Comparison of ENCODE assay signal across 8 cellular contexts in genomic region chr20:32538526-32538918, GRCh38. TPM values are rescaled to one million over a fixed set of nuclear protein-coding genes. Genes with fewer than 3 reads are reported as not detected.
DNase-seq lines count a peak whose midpoint lies in the region; ATAC-seq and TF ChIP-seq lines count a peak whose summit lies in the region.

No MANE protein-coding gene starts in this region.

- H3K4me3 ChIP-seq in HUES48 (ENCODE audit: low read depth, low read length) (no peak overlapping the region), WERI-Rb-1 (ENCODE audit: low read depth, low read length) (no peak overlapping the region), dorsolateral prefrontal cortex (peak overlapping the region in 5 of 59 donors; percentile 10 to 23 (median 16)), trophoblast cell (ENCODE audit: low read depth, low read length) (no peak overlapping the region)

- H2AK5ac ChIP-seq in trophoblast cell (ENCODE audit: low read length) = peak overlapping the region; percentile 24

- no peak for TF ChIP-seq CTCF in WERI-Rb-1 (IDR thresholded peaks at IDR 0.05; ENCODE audit: low read depth, low read length)
- no peak for TF ChIP-seq CTCF in dorsolateral prefrontal cortex (IDR thresholded peaks at IDR 0.05 in 54 of 56, conservative IDR thresholded peaks at IDR 0.05 in 2 of 56; ENCODE audit: low read depth in 1 of 56, partially characterized antibody in 56 of 56)

- peak overlapping the region; percentile 42 for H4K91ac ChIP-seq in trophoblast cell (ENCODE audit: low read depth, low read length)

- intact Hi-C loops in dorsolateral prefrontal cortex (cut with DNase I) = loop anchor here (5.0 kb wide), 1 partner anchor 44 kb away; no protein-coding TSS in a partner anchor

- no peak overlapping the region for H2BK5ac ChIP-seq in trophoblast cell (ENCODE audit: low read depth, low read length, poor library complexity)

- H3K27ac ChIP-seq in HUES48 (ENCODE audit: low read depth, low read length) = peak overlapping the region; percentile 42
- H3K27ac ChIP-seq in WERI-Rb-1 = peak overlapping the region; percentile 78
- H3K27ac ChIP-seq in dorsolateral prefrontal cortex = peak overlapping the region in 56 of 59 donors; percentile 28 to 98 (median 80)
- peak overlapping the region; percentile 37 for H3K27ac ChIP-seq in trophoblast cell (ENCODE audit: low read depth, low read length)

- H3K79me1 ChIP-seq in trophoblast cell (ENCODE audit: low read length) = peaks cover 9% of the 10 kb centered on the region

- H3K23ac ChIP-seq in trophoblast cell (ENCODE audit: low read length) = no peak overlapping the region

- H3K4me2 ChIP-seq in trophoblast cell (ENCODE audit: low read length) = peak overlapping the region; percentile 5

- peak overlapping the region; percentile 12 for H2BK12ac ChIP-seq in trophoblast cell (ENCODE audit: low read length)

- peak overlapping the region; percentile 9 for H4K12ac ChIP-seq in trophoblast cell (ENCODE audit: low read depth, low read length)

- no peak for DNase-seq in WERI-Rb-1
- DNase-seq in dorsolateral prefrontal cortex = no peak
- no peak for DNase-seq in trophoblast cell

- H3K18ac ChIP-seq in trophoblast cell (ENCODE audit: low read length) = peak overlapping the region; percentile 21

- H2BK120ac ChIP-seq in trophoblast cell (ENCODE audit: insufficient read depth, low read length, poor library complexity) = peak overlapping the region; percentile 23

- H3K79me2 ChIP-seq in trophoblast cell (ENCODE audit: control insufficient read depth, insufficient read depth, low read length, poor library complexity) = no peaks in the 10 kb centered on the region

- H3K9me3 ChIP-seq in HUES48 (ENCODE audit: control insufficient read depth, insufficient read depth, low read length) = no peaks in the 10 kb centered on the region
- H3K9me3 ChIP-seq in WERI-Rb-1 (ENCODE audit: severe bottlenecking) = no peaks in the 10 kb centered on the region
- H3K9me3 ChIP-seq in trophoblast cell (ENCODE audit: insufficient read depth, low read depth, low read length) = peaks cover 5% of the 10 kb centered on the region

- peak overlapping the region; percentile 23 for H3K14ac ChIP-seq in trophoblast cell (ENCODE audit: low read length)

- H3K9ac ChIP-seq in HUES48 (ENCODE audit: low read depth, low read length) (no peak overlapping the region), trophoblast cell (ENCODE audit: low read length) (no peak overlapping the region)

- peak overlapping the region; percentile 43 for H2AFZ ChIP-seq in trophoblast cell (ENCODE audit: insufficient read depth, low read length, poor library complexity)

- H3K4me1 ChIP-seq in HUES48 (ENCODE audit: control insufficient read depth, insufficient read depth, low read length) (peaks cover 28% of the 10 kb centered on the region), trophoblast cell (ENCODE audit: control insufficient read depth in 1 of 2, insufficient read depth in 2 of 2, low read length in 2 of 2) (peaks cover 37 to 40% of the 10 kb centered on the region in 2 experiments)

- no peaks in the 10 kb centered on the region for H3K36me3 ChIP-seq in HUES48 (ENCODE audit: control insufficient read depth, insufficient read depth, low read length)
- no peaks in the 10 kb centered on the region; the same call in 1 of the 2 replicates for H3K36me3 ChIP-seq in WERI-Rb-1
- H3K36me3 ChIP-seq in trophoblast cell (ENCODE audit: control insufficient read depth in 1 of 2, insufficient read depth in 2 of 2, low read length in 2 of 2) = no peaks in the 10 kb centered on the region

- no peak for ATAC-seq in HG02588 (IDR thresholded peaks at IDR 0.05; ENCODE audit: unreplicated experiment)
- ATAC-seq in HG03196 (IDR thresholded peaks at IDR 0.05; ENCODE audit: unreplicated experiment) = no peak
- ATAC-seq in GM18909 (IDR thresholded peaks at IDR 0.05; ENCODE audit: poor library complexity, unreplicated experiment) = no peak
- no peak for ATAC-seq in HG02973 (IDR thresholded peaks at IDR 0.05; ENCODE audit: unreplicated experiment)

- no CpG with 5 or more reads among the region's 15 CpGs for WGBS in trophoblast cell (ENCODE audit: extremely low coverage, insufficient coverage, insufficient read length)

- no peak overlapping the region for H4K8ac ChIP-seq in trophoblast cell (ENCODE audit: low read depth, low read length)

- peaks cover 32% of the 10 kb centered on the region for H3K27me3 ChIP-seq in HUES48 (ENCODE audit: control insufficient read depth, insufficient read depth, low read length)
- no peaks in the 10 kb centered on the region for H3K27me3 ChIP-seq in WERI-Rb-1 (ENCODE audit: insufficient read depth, low read depth, severe bottlenecking)
- H3K27me3 ChIP-seq in dorsolateral prefrontal cortex = no peaks in the 10 kb centered on the region
- no peaks in the 10 kb centered on the region for H3K27me3 ChIP-seq in trophoblast cell (ENCODE audit: insufficient read depth, low read length)

- no peak overlapping the region for H3K4ac ChIP-seq in trophoblast cell (ENCODE audit: low read depth, low read length)

RNA-seq across cellular contexts. Expression of gene NOL4L, which starts 46.6 kb away (rescaled TPM):
- total RNA-seq in dorsolateral prefrontal cortex = 10 to 100 TPM; 29.4 to 56.2 (median 42.8) TPM
- 38.6 and 40.8 TPM in 2 replicates for polyA plus RNA-seq in trophoblast cell (2013)
